ENCODE assay signal across 9 cellular contexts in the genomic region with DNA sequence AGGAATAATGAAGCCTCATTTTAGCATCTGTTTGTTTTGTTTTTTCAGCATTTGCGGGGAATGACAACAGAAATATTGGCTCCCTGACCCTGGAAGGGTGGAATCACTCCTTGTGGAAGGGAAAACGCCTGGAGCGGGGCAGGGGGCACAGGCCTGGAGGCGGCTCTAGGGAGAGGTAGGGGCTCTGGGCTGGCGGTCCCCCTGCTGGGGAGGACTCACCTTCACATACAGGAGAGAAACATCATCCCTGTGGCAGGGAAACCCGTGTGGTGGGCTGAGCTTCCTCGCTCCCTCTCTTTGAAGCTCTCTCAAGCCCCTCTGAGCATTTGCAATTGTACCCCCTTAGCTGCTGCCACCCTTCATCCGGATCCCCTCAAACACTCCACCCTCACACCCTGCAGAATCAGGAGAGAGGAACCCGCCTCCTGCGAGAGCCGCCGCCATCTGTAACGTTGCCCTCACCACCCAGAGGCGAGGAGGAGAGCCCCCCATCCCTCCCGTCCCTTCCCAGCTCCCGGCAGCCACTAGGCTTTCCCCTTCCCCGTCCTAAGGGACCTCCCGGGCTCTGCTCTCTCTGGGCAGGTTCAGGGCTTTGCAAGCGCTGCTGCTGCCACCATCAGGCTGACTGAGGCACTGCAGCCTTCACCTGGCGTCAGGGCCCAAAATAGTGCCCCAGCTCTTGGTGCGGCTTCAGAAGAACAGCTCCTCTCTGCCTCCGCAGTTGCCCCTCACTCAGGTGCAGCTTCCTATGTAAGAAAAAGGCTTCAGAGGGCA. TPM values are rescaled to one million over a fixed set of nuclear protein-coding genes. Genes with fewer than 3 reads are reported as not detected.
DNase-seq lines count a peak whose midpoint lies in the region; ATAC-seq, FAIRE-seq and TF ChIP-seq lines count a peak whose summit lies in the region.
"Had no signal": no experiment of that assay in that cellular context is flagged by ENCODE, and none has a peak within 500 bp of the region (broad histone marks: within the 10 kb centered on the region; RNA-seq: fewer than 3 reads in every experiment).

No MANE protein-coding gene starts in this region.

- no peaks in the 10 kb centered on the region for H3K9me3 ChIP-seq in CD8-positive, alpha-beta memory T cell (ENCODE audit: low read length)
- H3K9me3 ChIP-seq in OCI-LY1 (ENCODE audit: low read length) (no peaks in the 10 kb centered on the region), testis (no peaks in the 10 kb centered on the region)

- no peak overlapping the region for H2AFZ ChIP-seq in OCI-LY1 (ENCODE audit: low read length)

- H3K36me3 Mint-ChIP-seq in CD8-positive, alpha-beta memory T cell, result no peaks in the 10 kb centered on the region
- no peaks in the 10 kb centered on the region for H3K36me3 Mint-ChIP-seq in activated T-cell treated with anti-CD3 and anti-CD28 coated beads, Interleukin-2, amount 50 U/mL, for 4 hours (ENCODE audit: insufficient read depth)
- H3K36me3 Mint-ChIP-seq in neural crest cell (ENCODE audit: low read depth), result no peaks in the 10 kb centered on the region

- H3K9me2 ChIP-seq in OCI-LY1 (ENCODE audit: low read depth, low read length), result no peaks in the 10 kb centered on the region

- H3K4me3 ChIP-seq in CD8-positive, alpha-beta memory T cell (ENCODE audit: low read length), result no peak overlapping the region
- H3K4me3 ChIP-seq in OCI-LY1 (ENCODE audit: low read depth, low read length, poor library complexity, severe bottlenecking), result no peak overlapping the region
- H3K4me3 ChIP-seq in testis, result peak overlapping the region in 1 of 2 donors; percentile 27

- WGBS in testis, 2 donors, result 27 to 37% methylated on average over 8 to 22 of the region's 22 CpGs

- ATAC-seq in GM19455 (IDR thresholded peaks at IDR 0.05; ENCODE audit: unreplicated experiment), result peak; percentile 88
- peak; percentile 52 to 63 for ATAC-seq in activated T-cell treated with anti-CD3 and anti-CD28 coated beads, Interleukin-2, amount 50 U/mL, for 4 hours

- H3K27me3 Mint-ChIP-seq in CD8-positive, alpha-beta memory T cell, result peaks cover 11 to 13% of the 10 kb centered on the region in 2 donors
- peaks cover 29% of the 10 kb centered on the region for H3K27me3 Mint-ChIP-seq in activated T-cell treated with anti-CD3 and anti-CD28 coated beads, Interleukin-2, amount 50 U/mL, for 4 hours (ENCODE audit: low read depth)
- peaks cover 8% of the 10 kb centered on the region for H3K27me3 Mint-ChIP-seq in neural crest cell (ENCODE audit: low read depth)

- TF ChIP-seq POLR2A in testis (IDR thresholded peaks at IDR 0.05), result no peak

- H3K79me2 ChIP-seq in OCI-LY1 (ENCODE audit: insufficient read depth, low read length), result no peaks in the 10 kb centered on the region

- H3K4me1 ChIP-seq in CD8-positive, alpha-beta memory T cell (ENCODE audit: insufficient read depth, low read length), result no peaks in the 10 kb centered on the region
- H3K4me1 ChIP-seq in OCI-LY1 (ENCODE audit: insufficient read depth, low read length, severe bottlenecking) (no peaks in the 10 kb centered on the region), testis (no peaks in the 10 kb centered on the region)

- no peak overlapping the region for H3K27ac Mint-ChIP-seq in CD8-positive, alpha-beta memory T cell
- no peak overlapping the region for H3K27ac Mint-ChIP-seq in neural crest cell (ENCODE audit: unreplicated experiment)

- TF ChIP-seq CTCF in OCI-LY1 (IDR thresholded peaks at IDR 0.05; ENCODE audit: low read length) (peak; percentile 74), neural crest cell (conservative IDR thresholded peaks at IDR 0.05) (peak; percentile 95), testis (IDR thresholded peaks at IDR 0.05) (peak; percentile 56 to 89 (median 77))

- no peak overlapping the region for H3K4me2 ChIP-seq in OCI-LY1 (ENCODE audit: low read length)

- H4K20me1 ChIP-seq in OCI-LY1 (ENCODE audit: insufficient read depth, low read length), result no peaks in the 10 kb centered on the region

- H3F3A ChIP-seq in OCI-LY1 (ENCODE audit: insufficient read depth, low read length), result no peaks in the 10 kb centered on the region

- CTCF ChIA-PET in CD8-positive, alpha-beta memory T cell (lab: Charles Lee), result interaction anchor here (0.6 to 1.4 kb wide), 4 partner anchors 11 to 510 kb away, joined by 3 to 5 read pairs (median 4); no protein-coding TSS in a partner anchor

- no peaks in the 10 kb centered on the region for H3K36me3 ChIP-seq in CD8-positive, alpha-beta memory T cell (ENCODE audit: insufficient read depth, low read length)
- H3K36me3 ChIP-seq in OCI-LY1 (ENCODE audit: insufficient read depth, low read length), result no peaks in the 10 kb centered on the region
- no peaks in the 10 kb centered on the region for H3K36me3 ChIP-seq in testis (ENCODE audit: low read depth, missing control alignments)

- H3K27ac ChIP-seq in CD8-positive, alpha-beta memory T cell (ENCODE audit: low read depth, low read length), result no peak overlapping the region
- H3K27ac ChIP-seq in OCI-LY1 (ENCODE audit: low read depth, low read length, poor library complexity, severe bottlenecking) (no peak overlapping the region), testis (no peak overlapping the region)

- H3K27me3 ChIP-seq in CD8-positive, alpha-beta memory T cell (ENCODE audit: insufficient read depth, low read length, poor library complexity, severe bottlenecking), result no peaks in the 10 kb centered on the region
- no peaks in the 10 kb centered on the region for H3K27me3 ChIP-seq in OCI-LY1 (ENCODE audit: insufficient read depth, low read length)
- no peaks in the 10 kb centered on the region for H3K27me3 ChIP-seq in testis

- no peaks in the 10 kb centered on the region for H3K4me1 Mint-ChIP-seq in CD8-positive, alpha-beta memory T cell
- H3K4me1 Mint-ChIP-seq in activated T-cell treated with anti-CD3 and anti-CD28 coated beads, Interleukin-2, amount 50 U/mL, for 4 hours (ENCODE audit: low read depth), result no peaks in the 10 kb centered on the region
- H3K4me1 Mint-ChIP-seq in neural crest cell, result peaks cover 10% of the 10 kb centered on the region

- H3K4me3 Mint-ChIP-seq in CD8-positive, alpha-beta memory T cell, result no peak overlapping the region
- H3K4me3 Mint-ChIP-seq in activated T-cell treated with anti-CD3 and anti-CD28 coated beads, Interleukin-2, amount 50 U/mL, for 4 hours, result no peak overlapping the region
- H3K4me3 Mint-ChIP-seq in neural crest cell, result peak overlapping the region; percentile 6

- intact Hi-C loops in testis (cut with DNase I; ENCODE audit: low total_unique reads), result no loop called here

- no peak overlapping the region for H3K9ac ChIP-seq in OCI-LY1 (ENCODE audit: low read length)

- no peak for FAIRE-seq in HTR-8/SVneo (lab: Jason Lieb, UNC)
- FAIRE-seq: TTC549 had no signal

- H3K9me3 Mint-ChIP-seq in CD8-positive, alpha-beta memory T cell, result no peaks in the 10 kb centered on the region
- H3K9me3 Mint-ChIP-seq in activated T-cell treated with anti-CD3 and anti-CD28 coated beads, Interleukin-2, amount 50 U/mL, for 4 hours, result no peaks in the 10 kb centered on the region
- H3K9me3 Mint-ChIP-seq in neural crest cell, result peaks cover 2% of the 10 kb centered on the region

- DNase-seq in CD8-positive, alpha-beta memory T cell, result peak in 4 of 5 donors; percentile 5 to 52 (median 22)
- peak; percentile 63 for DNase-seq in HTR-8/SVneo (ENCODE audit: insufficient read length, low spot score)
- DNase-seq in activated T-cell treated with anti-CD3 and anti-CD28 coated beads, Interleukin-2, amount 50 U/mL, for 4 hours, result peak; percentile 16
- DNase-seq in fibroblast of peridontal ligament (ENCODE audit: extremely low read depth), result peak; percentile 74
- peak; percentile 82 for DNase-seq in neural crest cell (ENCODE audit: low read depth, low spot score)
- peak; percentile 85 for DNase-seq in testis

- POLR2A ChIA-PET in CD8-positive, alpha-beta memory T cell (lab: Charles Lee), result no interaction called here

RNA-seq across cellular contexts. Expression of gene KIRREL3, which starts 10.4 kb away (rescaled TPM):
- total RNA-seq in CD8-positive, alpha-beta memory T cell, result not detected
- polyA plus RNA-seq in CD8-positive, alpha-beta memory T cell, result not detected
- total RNA-seq in activated T-cell treated with anti-CD3 and anti-CD28 coated beads, Interleukin-2, amount 50 U/mL, for 4 hours, result not detected
- total RNA-seq in neural crest cell (0.64 and 0.82 TPM in 2 replicates), testis (1 to 10 TPM; 1.1 TPM)
- polyA plus RNA-seq in testis (ENCODE audit: insufficient read depth, low read depth, low replicate concordance), result 1.0 TPM

Comparison
In these comparisons a context has a peak if more than half of its experiments do, and no peak if none do; other contexts are left out.
1. DNase-seq: peak in every context shown above with its lines; median percentile 85 in testis; 82 in neural crest cell; 74 in fibroblast of peridontal ligament; 63 in HTR-8/SVneo; 22 in CD8-positive, alpha-beta memory T cell; 16 in activated T-cell treated with anti-CD3 and anti-CD28 coated beads, Interleukin-2, amount 50 U/mL, for 4 hours.